Comparison of ENCODE assay signal across 8 cellular contexts in genomic region chr13:32426191-32426980, GRCh38. TPM values are rescaled to one million over a fixed set of nuclear protein-coding genes. Genes with fewer than 3 reads are reported as not detected.
DNase-seq lines count a peak whose midpoint lies in the region; ATAC-seq and TF ChIP-seq lines count a peak whose summit lies in the region.

No MANE protein-coding gene starts in this region.

- H3K9me3 ChIP-seq in BLaER1 treated with 17β-estradiol and CSF1 and Interleukin-3, amounts not matched to agents 10 nM and 100 nM (replicated peaks in 1 of 11): peaks cover 0 to 15% (median 4%) of the 10 kb centered on the region in 11 experiments; a peak in 14 of 22 replicates
- no peaks in the 10 kb centered on the region for H3K9me3 ChIP-seq in mononuclear cell (ENCODE audit: low read depth, low read length)

- H4K20me1 ChIP-seq in BLaER1 treated with 17β-estradiol and CSF1 and Interleukin-3, amounts not matched to agents 10 nM and 100 nM: peaks cover 0 to 36% (median 0%) of the 10 kb centered on the region in 11 experiments; a peak in 2 of 22 replicates

- ATAC-seq in GM19328 (IDR thresholded peaks at IDR 0.05; ENCODE audit: unreplicated experiment) (peak; percentile 33), HG03469 (IDR thresholded peaks at IDR 0.05; ENCODE audit: unreplicated experiment) (peak; percentile 39)

- H3K4me2 ChIP-seq in BLaER1 treated with 17β-estradiol and CSF1 and Interleukin-3, amounts not matched to agents 10 nM and 100 nM: peak overlapping the region; percentile 76 to 97 (median 93)

- H3K27ac ChIP-seq in BLaER1 treated with 17β-estradiol and CSF1 and Interleukin-3, amounts not matched to agents 10 nM and 100 nM: peak overlapping the region; percentile 77 to 94 (median 90); a peak in 21 of 22 replicates
- H3K27ac ChIP-seq in dorsolateral prefrontal cortex (peak overlapping the region; percentile 54 to 99 (median 94)), substantia nigra (ENCODE audit: low read depth, low read length, poor library complexity, severe bottlenecking) (peak overlapping the region; percentile 83)

- H3K4me1 ChIP-seq in BLaER1 treated with 17β-estradiol and CSF1 and Interleukin-3, amounts not matched to agents 10 nM and 100 nM: peaks cover 43 to 55% (median 51%) of the 10 kb centered on the region in 10 experiments
- H3K4me1 ChIP-seq in mononuclear cell (ENCODE audit: insufficient read depth, low read length): peaks cover 55% of the 10 kb centered on the region

- H3K36me3 ChIP-seq in BLaER1 treated with 17β-estradiol and CSF1 and Interleukin-3, amounts not matched to agents 10 nM and 100 nM: peaks cover 0 to 30% (median 18%) of the 10 kb centered on the region in 11 experiments; a peak in 18 of 22 replicates

- intact Hi-C loops in dorsolateral prefrontal cortex (cut with DNase I): loop anchor here (5.0 to 10.0 kb wide), 5 partner anchors 41 to 156 kb away; partner anchors contain the start of genes N4BP2L2 (in 2 of the 2), BRCA2 (in 1 of the 2) and ZAR1L (in 1 of the 2)

- H3K9ac ChIP-seq in BLaER1 treated with 17β-estradiol and CSF1 and Interleukin-3, amounts not matched to agents 10 nM and 100 nM: peak overlapping the region; percentile 89 to 95 (median 92)

- no peaks in the 10 kb centered on the region for H3K27me3 ChIP-seq in BLaER1 treated with 17β-estradiol and CSF1 and Interleukin-3, amounts not matched to agents 10 nM and 100 nM
- H3K27me3 ChIP-seq in dorsolateral prefrontal cortex: no peaks in the 10 kb centered on the region
- H3K27me3 ChIP-seq in mononuclear cell (ENCODE audit: insufficient read depth, low read length): no peaks in the 10 kb centered on the region

- TF ChIP-seq CTCF in WI38 (IDR thresholded peaks at IDR 0.05; ENCODE audit: low read depth, low read length) (no peak), dorsolateral prefrontal cortex (IDR thresholded peaks at IDR 0.05 in 54 of 56, conservative IDR thresholded peaks at IDR 0.05 in 2 of 56; ENCODE audit: low read depth in 1 of 56, partially characterized antibody in 56 of 56) (no peak)

- DNase-seq in dorsolateral prefrontal cortex (no peak), substantia nigra (lab: John Stamatoyannopoulos, UW) (peak in 7 of 49 donors; percentile 13 to 41 (median 28)), T1000 (lab: John Stamatoyannopoulos, UW) (no peak)

- H3K4me3 ChIP-seq in BLaER1 treated with 17β-estradiol and CSF1 and Interleukin-3, amounts not matched to agents 10 nM and 100 nM: peak overlapping the region; percentile 75 to 94 (median 86)
- peak overlapping the region; percentile 72 for H3K4me3 ChIP-seq in WI38 (ENCODE audit: low read depth, low read length)
- H3K4me3 ChIP-seq in dorsolateral prefrontal cortex: peak overlapping the region; percentile 58 to 95 (median 87)
- H3K4me3 ChIP-seq in mononuclear cell (ENCODE audit: low read length): peak overlapping the region; percentile 73

RNA-seq across cellular contexts. Expression of gene N4BP2L1, which starts 1.5 kb away (rescaled TPM):
- total RNA-seq in dorsolateral prefrontal cortex: 10 to 100 TPM; 33.3 to 87.5 (median 55.8) TPM
- 45.2 TPM for total RNA-seq in mononuclear cell
